ENCODE assay signal across 8 cellular contexts in the genomic region with DNA sequence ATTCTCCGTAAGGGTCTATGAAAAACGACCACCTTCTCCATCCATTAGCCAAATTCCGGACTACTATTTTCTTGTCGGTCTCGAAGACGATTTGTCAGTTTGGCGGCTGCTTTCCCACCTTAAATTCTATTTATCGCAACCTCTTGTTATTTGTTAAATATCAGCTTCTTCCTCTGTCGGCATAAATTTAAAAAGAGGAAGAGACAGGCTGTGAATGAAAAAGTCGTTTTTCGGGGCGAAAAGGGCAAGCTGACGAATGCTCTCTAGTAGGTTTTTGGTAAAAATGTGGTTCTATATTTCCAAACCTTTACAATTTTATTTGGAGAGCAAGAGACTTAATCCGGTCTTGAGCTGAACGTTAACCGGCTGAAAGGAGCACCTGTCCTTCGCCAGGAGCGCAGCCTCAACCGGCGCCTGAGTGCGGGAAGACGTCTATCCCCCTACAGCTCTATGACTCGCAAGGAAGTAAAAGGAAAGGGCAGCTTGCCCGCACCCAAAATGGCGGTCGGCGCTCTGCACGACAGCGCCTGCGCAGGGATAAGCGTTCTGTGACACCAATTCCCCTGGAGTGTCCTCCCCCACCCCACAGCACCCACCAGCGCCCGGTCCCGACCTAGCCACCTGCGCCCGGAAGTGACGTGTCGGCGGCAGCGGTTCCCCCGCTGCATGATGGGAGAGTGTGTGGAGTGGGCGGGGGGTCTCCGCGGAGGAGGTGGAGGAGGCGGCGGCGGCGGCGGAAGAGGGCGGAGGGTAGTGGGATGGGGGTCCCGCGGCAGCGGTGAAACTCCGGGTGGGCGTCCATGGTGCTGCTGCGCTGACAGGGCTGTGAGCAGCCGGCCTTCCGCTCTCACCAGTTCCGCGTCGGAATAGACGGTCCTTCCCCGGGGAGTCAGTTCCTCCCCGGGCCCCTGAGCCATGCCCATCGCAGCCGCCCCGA. TPM values are rescaled to one million over a fixed set of nuclear protein-coding genes. Genes with fewer than 3 reads are reported as not detected.
DNase-seq lines count a peak whose midpoint lies in the region; ATAC-seq and TF ChIP-seq lines count a peak whose summit lies in the region.

A gene with protein sequence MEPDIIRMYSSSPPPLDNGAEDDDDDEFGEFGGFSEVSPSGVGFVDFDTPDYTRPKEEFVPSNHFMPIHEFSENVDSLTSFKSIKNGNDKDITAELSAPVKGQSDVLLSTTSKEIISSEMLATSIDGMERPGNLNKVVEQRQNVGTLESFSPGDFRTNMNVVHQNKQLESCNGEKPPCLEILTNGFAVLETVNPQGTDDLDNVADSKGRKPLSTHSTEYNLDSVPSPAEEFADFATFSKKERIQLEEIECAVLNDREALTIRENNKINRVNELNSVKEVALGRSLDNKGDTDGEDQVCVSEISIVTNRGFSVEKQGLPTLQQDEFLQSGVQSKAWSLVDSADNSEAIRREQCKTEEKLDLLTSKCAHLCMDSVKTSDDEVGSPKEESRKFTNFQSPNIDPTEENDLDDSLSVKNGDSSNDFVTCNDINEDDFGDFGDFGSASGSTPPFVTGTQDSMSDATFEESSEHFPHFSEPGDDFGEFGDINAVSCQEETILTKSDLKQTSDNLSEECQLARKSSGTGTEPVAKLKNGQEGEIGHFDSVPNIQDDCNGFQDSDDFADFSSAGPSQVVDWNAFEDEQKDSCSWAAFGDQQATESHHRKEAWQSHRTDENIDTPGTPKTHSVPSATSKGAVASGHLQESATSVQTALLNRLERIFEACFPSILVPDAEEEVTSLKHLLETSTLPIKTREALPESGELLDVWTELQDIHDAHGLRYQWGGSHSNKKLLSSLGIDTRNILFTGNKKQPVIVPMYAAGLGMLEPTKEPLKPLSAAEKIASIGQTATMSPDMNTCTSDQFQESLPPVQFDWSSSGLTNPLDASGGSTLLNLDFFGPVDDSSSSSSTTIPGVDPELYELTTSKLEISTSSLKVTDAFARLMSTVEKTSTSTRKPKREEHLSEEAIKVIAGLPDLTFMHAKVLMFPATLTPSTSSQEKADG (plus strand): TSS at position 662 of the 937 bp plus-strand sequence. CDS start 27,147 bp downstream, outside the sequence.

- H3K4me1 Mint-ChIP-seq in naive thymus-derived CD4-positive, alpha-beta T cell, result peaks cover 10 to 51% (median 43%) of the 10 kb centered on the region in 7 donors
- H3K4me1 Mint-ChIP-seq in stimulated activated naive B cell treated with anti-CD40 and anti-IgM and Interleukin-4, amounts not matched to agents 10 μg/mL and 1 μg/mL and 100 μg/mL, for 72 hours, result peaks cover 13 to 36% of the 10 kb centered on the region in 2 donors

- ATAC-seq in DND-41 (ENCODE audit: insufficient read depth, low read depth), result peak; percentile 90
- ATAC-seq in naive thymus-derived CD4-positive, alpha-beta T cell, result peak; percentile 98
- peak; percentile 93 to 96 for ATAC-seq in stimulated activated naive B cell treated with anti-CD40 and anti-IgM and Interleukin-4, amounts not matched to agents 10 μg/mL and 1 μg/mL and 100 μg/mL, for 72 hours (replicated peaks)

- intact Hi-C loops in naive thymus-derived CD4-positive, alpha-beta T cell (cut with micrococcal nuclease), result loop anchor here (1.0 to 10.0 kb wide), 26 partner anchors 10 to 1819 kb away; partner anchors contain the start of genes ACTR2 (in 2 of the 2), CEP68 (in 2 of the 2), PELI1 (in 2 of the 2) and RAB1A (in 2 of the 2)

- POLR2A ChIA-PET in naive thymus-derived CD4-positive, alpha-beta T cell (lab: Charles Lee), result interaction anchor here (0.5 to 2.9 kb wide), 22 partner anchors 10 to 703 kb away, joined by 3 to 36 read pairs (median 3); partner anchors contain the start of genes ACTR2, RAB1A and SERTAD2

- peak within 1 kb of the TSS; percentile 93 to 99 (median 99) for H3K27ac Mint-ChIP-seq in naive thymus-derived CD4-positive, alpha-beta T cell
- peak within 1 kb of the TSS; percentile 100 for H3K27ac Mint-ChIP-seq in stimulated activated naive B cell treated with anti-CD40 and anti-IgM and Interleukin-4, amounts not matched to agents 10 μg/mL and 1 μg/mL and 100 μg/mL, for 72 hours

- H2AFZ ChIP-seq in DND-41 (ENCODE audit: low read depth, low read length), result peak within 1 kb of the TSS; percentile 91
- peak within 1 kb of the TSS; percentile 97 for H2AFZ ChIP-seq in GM23248

- CTCF ChIA-PET in naive thymus-derived CD4-positive, alpha-beta T cell (lab: Charles Lee), result interaction anchor here (0.8 to 3.7 kb wide), 19 partner anchors 9 to 475 kb away, joined by 3 to 49 read pairs (median 6); partner anchors contain the start of gene SERTAD2

- peak within 1 kb of the TSS; percentile 94 to 100 (median 99) for H3K4me3 Mint-ChIP-seq in naive thymus-derived CD4-positive, alpha-beta T cell
- H3K4me3 Mint-ChIP-seq in stimulated activated naive B cell treated with anti-CD40 and anti-IgM and Interleukin-4, amounts not matched to agents 10 μg/mL and 1 μg/mL and 100 μg/mL, for 72 hours, result peak within 1 kb of the TSS; percentile 90 to 99

- H3K9ac ChIP-seq in DND-41 (ENCODE audit: low read depth, low read length), result peak within 1 kb of the TSS; percentile 78
- H3K9ac ChIP-seq in GM23248, result peak within 1 kb of the TSS; percentile 89

- H3K4me1 ChIP-seq in DND-41 (ENCODE audit: insufficient read depth, low read length), result peaks cover 38% of the 10 kb centered on the region
- H3K4me1 ChIP-seq in GM23248 (ENCODE audit: insufficient read depth), result peaks cover 8% of the 10 kb centered on the region; the same call in 1 of the 2 replicates
- peaks cover 22 to 25% of the 10 kb centered on the region in 2 donors for H3K4me1 ChIP-seq in naive thymus-derived CD4-positive, alpha-beta T cell (ENCODE audit: control insufficient read depth in 2 of 2, insufficient read depth in 2 of 2, low read length in 2 of 2)

- H3K4me2 ChIP-seq in DND-41 (ENCODE audit: insufficient read depth, low read length) (peak within 1 kb of the TSS; percentile 98), GM23248 (ENCODE audit: unreplicated experiment) (peak within 1 kb of the TSS; percentile 100)

- peaks cover 7% of the 10 kb centered on the region; the same call in 1 of the 2 replicates for H3F3A ChIP-seq in GM23248 (ENCODE audit: insufficient read depth)

- H3K9me2 ChIP-seq in GM23248 (ENCODE audit: insufficient read depth), result no peaks in the 10 kb centered on the region

- WGBS in GM23248 (ENCODE audit: low coverage in 1 of 2, low lambda C conversion rate in 2 of 2, missing lambda C conversion rate in 2 of 2), 2 experiments, result 0 to 1% methylated on average over 44 to 59 of the region's 67 CpGs

- H3K36me3 Mint-ChIP-seq in naive thymus-derived CD4-positive, alpha-beta T cell, result peaks cover 0 to 12% (median 0%) of the 10 kb centered on the region in 5 donors
- H3K36me3 Mint-ChIP-seq in stimulated activated naive B cell treated with anti-CD40 and anti-IgM and Interleukin-4, amounts not matched to agents 10 μg/mL and 1 μg/mL and 100 μg/mL, for 72 hours, result peaks cover 14 to 21% of the 10 kb centered on the region in 2 donors

- DNase-seq in DND-41 (peak; percentile 100), GM23248 (peak; percentile 98), LHCN-M2 (ENCODE audit: low read depth) (peak; percentile 97), RPMI8226 (peak; percentile 99), fibroblast of gingiva (ENCODE audit: low read depth) (peak; percentile 98)
- peak; percentile 98 to 100 for DNase-seq in activated T-helper 1 cell treated with anti-CD3 and anti-CD28 coated beads, Interleukin-2, amount 50 U/mL, for 16 hours (ENCODE audit: low read depth in 1 of 2, low spot score in 1 of 2)
- DNase-seq in naive thymus-derived CD4-positive, alpha-beta T cell, result peak; percentile 96 to 100 (median 99)
- peak; percentile 98 for DNase-seq in stimulated activated naive B cell treated with anti-CD40 and anti-IgM and Interleukin-4, amounts not matched to agents 10 μg/mL and 1 μg/mL and 100 μg/mL, for 72 hours

- no peaks in the 10 kb centered on the region for H3K27me3 ChIP-seq in DND-41 (ENCODE audit: insufficient read depth, low read length, poor library complexity)
- no peaks in the 10 kb centered on the region for H3K27me3 ChIP-seq in GM23248 (replicated peaks; ENCODE audit: insufficient read depth)
- H3K27me3 ChIP-seq in naive thymus-derived CD4-positive, alpha-beta T cell (ENCODE audit: control insufficient read depth in 2 of 2, insufficient read depth in 2 of 2, low read length in 2 of 2), result no peaks in the 10 kb centered on the region

- H3K4me3 ChIP-seq in DND-41 (ENCODE audit: low read depth in 1 of 2, low read length in 2 of 2) (peak within 1 kb of the TSS; percentile 92 to 93), GM23248 (peak within 1 kb of the TSS; percentile 95)
- H3K4me3 ChIP-seq in naive thymus-derived CD4-positive, alpha-beta T cell (ENCODE audit: low read length), result peak within 1 kb of the TSS; percentile 99

- peak; percentile 15 for TF ChIP-seq CTCF in DND-41 (IDR thresholded peaks at IDR 0.05; ENCODE audit: borderline replicate concordance, extremely low read depth, low read length, poor library complexity, severe bottlenecking)

- H4K20me1 ChIP-seq in DND-41 (ENCODE audit: insufficient read depth, low read length) (peaks cover 8% of the 10 kb centered on the region; the same call in 1 of the 2 replicates), GM23248 (ENCODE audit: insufficient read depth) (0 out of 2 replicates have a peak, but pooled peaks cover 2% of the 10 kb centered on the region)

- H3K79me2 ChIP-seq in DND-41 (ENCODE audit: insufficient read depth, low read length) (peaks cover 43% of the 10 kb centered on the region), GM23248 (ENCODE audit: insufficient read depth) (peaks cover 51% of the 10 kb centered on the region)

- H3K36me3 ChIP-seq in DND-41 (ENCODE audit: insufficient read depth, low read length) (no peaks in the 10 kb centered on the region), GM23248 (ENCODE audit: low read depth) (no peaks in the 10 kb centered on the region)
- H3K36me3 ChIP-seq in naive thymus-derived CD4-positive, alpha-beta T cell (ENCODE audit: control insufficient read depth in 2 of 3, insufficient read depth in 3 of 3, low read length in 3 of 3), result peaks cover 0 to 8% (median 0%) of the 10 kb centered on the region in 3 experiments

- peaks cover 0 to 12% (median 0%) of the 10 kb centered on the region in 5 donors for H3K27me3 Mint-ChIP-seq in naive thymus-derived CD4-positive, alpha-beta T cell
- H3K27me3 Mint-ChIP-seq in stimulated activated naive B cell treated with anti-CD40 and anti-IgM and Interleukin-4, amounts not matched to agents 10 μg/mL and 1 μg/mL and 100 μg/mL, for 72 hours, result no peaks in the 10 kb centered on the region

- in situ Hi-C loops in GM23248 (cut with MboI), result no loop called here

- H3K27ac ChIP-seq in DND-41 (ENCODE audit: low read length) (peak within 1 kb of the TSS; percentile 82), GM23248 (peak within 1 kb of the TSS; percentile 69)
- H3K27ac ChIP-seq in naive thymus-derived CD4-positive, alpha-beta T cell (ENCODE audit: low read depth, low read length), result peak within 1 kb of the TSS; percentile 85

- no peaks in the 10 kb centered on the region for H3K9me3 ChIP-seq in DND-41 (ENCODE audit: insufficient read depth, low read length, severe bottlenecking)
- H3K9me3 ChIP-seq in GM23248 (ENCODE audit: low read depth), result no peaks in the 10 kb centered on the region
- no peaks in the 10 kb centered on the region for H3K9me3 ChIP-seq in naive thymus-derived CD4-positive, alpha-beta T cell (ENCODE audit: control insufficient read depth in 2 of 3, low read length in 3 of 3)

- peaks cover 0 to 2% (median 0%) of the 10 kb centered on the region in 11 donors for H3K9me3 Mint-ChIP-seq in naive thymus-derived CD4-positive, alpha-beta T cell
- peaks cover 0 to 1% of the 10 kb centered on the region in 2 donors for H3K9me3 Mint-ChIP-seq in stimulated activated naive B cell treated with anti-CD40 and anti-IgM and Interleukin-4, amounts not matched to agents 10 μg/mL and 1 μg/mL and 100 μg/mL, for 72 hours

RNA-seq across cellular contexts. Expression of the gene that starts here (rescaled TPM):
- total RNA-seq in GM23248 (2014; rRNA removed; shearing (Covaris generic)), result 20.1 and 26.2 TPM in 2 replicates
- polyA plus RNA-seq in GM23248 (2016; fragmentation: Nextera tagmentation; extraction: Ambion mirVana), result 8.8 and 10.5 TPM in 2 replicates
- 13.3 and 16.1 TPM in 2 replicates for total RNA-seq in LHCN-M2 (2014; rRNA removed)
- polyA plus RNA-seq in LHCN-M2 (2012), result 5.4 TPM
- total RNA-seq in naive thymus-derived CD4-positive, alpha-beta T cell, result 10 to 100 TPM; 25.2 to 46.2 (median 37.0) TPM
- polyA plus RNA-seq in naive thymus-derived CD4-positive, alpha-beta T cell, result 10 to 100 TPM; 19.7 to 25.9 TPM

Comparison
In these comparisons a context has a peak if more than half of its experiments do, and no peak if none do; other contexts are left out.
1. Peak in every context shown above with its lines: DNase-seq, ATAC-seq, H3K4me3 ChIP-seq and H3K27ac ChIP-seq.